9 cellular contexts compared by ENCODE assay signal in genomic region chr5:172637122-172637580, GRCh38. TPM values are rescaled to one million over a fixed set of nuclear protein-coding genes. Genes with fewer than 3 reads are reported as not detected.
DNase-seq lines count a peak whose midpoint lies in the region; ATAC-seq, FAIRE-seq and TF ChIP-seq lines count a peak whose summit lies in the region.
"Had no signal": no experiment of that assay in that cellular context is flagged by ENCODE, and none has a peak within 500 bp of the region (broad histone marks: within the 10 kb centered on the region; RNA-seq: fewer than 3 reads in every experiment).

No MANE protein-coding gene starts in this region.

- DNase-seq in MG63, result peak; percentile 83
- DNase-seq in SHP77 treated with DMSO at 0.1 percent for 48 hours (lab: John Stamatoyannopoulos, UW), result peak; percentile 67
- DNase-seq in left lung, result no peak
- no peak for DNase-seq in upper lobe of left lung
- no peak for DNase-seq in kidney
- no peak for DNase-seq in activated CD4-positive, alpha-beta T cell treated with anti-CD3 and anti-CD28 coated beads for 4 hours
- DNase-seq: NCI-H1930 had no signal

- TF ChIP-seq CTCF in left lung (IDR thresholded peaks at IDR 0.05) (no peak), upper lobe of left lung (IDR thresholded peaks at IDR 0.05) (peak in 1 of 6 experiments; percentile 12), kidney (IDR thresholded peaks at IDR 0.05; ENCODE audit: borderline replicate concordance, extremely low read depth, insufficient read depth) (no peak)

- TF ChIP-seq POLR2A in upper lobe of left lung (IDR thresholded peaks at IDR 0.05), result no peak

- H3K4me1 ChIP-seq in BLaER1 treated with 17β-estradiol and CSF1 and Interleukin-3, amounts not matched to agents 10 nM and 100 nM, result peaks cover 23 to 55% (median 51%) of the 10 kb centered on the region in 10 experiments
- H3K4me1 ChIP-seq in left lung, result peaks cover 8 to 19% of the 10 kb centered on the region in 2 donors
- H3K4me1 ChIP-seq in upper lobe of left lung, result peaks cover 12 to 21% (median 16%) of the 10 kb centered on the region in 4 donors
- peaks cover 0 to 3% of the 10 kb centered on the region in 2 donors for H3K4me1 ChIP-seq in kidney (ENCODE audit: control insufficient read depth in 1 of 2, insufficient read depth in 1 of 2, low read depth in 1 of 2, low read length in 2 of 2)

- H3K4me3 ChIP-seq in BLaER1 treated with 17β-estradiol and CSF1 and Interleukin-3, amounts not matched to agents 10 nM and 100 nM, result no peak overlapping the region
- H3K4me3 ChIP-seq in MG63, result no peak overlapping the region
- H3K4me3 ChIP-seq in left lung, result no peak overlapping the region
- no peak overlapping the region for H3K4me3 ChIP-seq in upper lobe of left lung
- H3K4me3 ChIP-seq in kidney (ENCODE audit: low read length in 2 of 2), result no peak overlapping the region

- H3K9ac ChIP-seq in BLaER1 treated with 17β-estradiol and CSF1 and Interleukin-3, amounts not matched to agents 10 nM and 100 nM, result no peak overlapping the region; a peak in 1 of 22 replicates
- no peak overlapping the region for H3K9ac ChIP-seq in kidney (ENCODE audit: low read length in 2 of 2)

- intact Hi-C loops in left lung (cut with DNase I) (no loop called here), kidney (cut with DNase I) (no loop called here)

- peak overlapping the region; percentile 4 to 70 (median 55); a peak in 20 of 22 replicates for H3K4me2 ChIP-seq in BLaER1 treated with 17β-estradiol and CSF1 and Interleukin-3, amounts not matched to agents 10 nM and 100 nM

- peaks cover 0 to 7% (median 0%) of the 10 kb centered on the region in 11 experiments; a peak in 1 of 22 replicates for H4K20me1 ChIP-seq in BLaER1 treated with 17β-estradiol and CSF1 and Interleukin-3, amounts not matched to agents 10 nM and 100 nM

- 49 to 54% methylated on average over 6 to 10 of the region's 10 CpGs for WGBS in upper lobe of left lung, 2 donors

- H3K36me3 ChIP-seq in BLaER1 treated with 17β-estradiol and CSF1 and Interleukin-3, amounts not matched to agents 10 nM and 100 nM, result no peaks in the 10 kb centered on the region
- H3K36me3 ChIP-seq in MG63 (no peaks in the 10 kb centered on the region), left lung (no peaks in the 10 kb centered on the region), upper lobe of left lung (no peaks in the 10 kb centered on the region), kidney (ENCODE audit: control insufficient read depth in 1 of 2, insufficient read depth in 2 of 2, low read length in 2 of 2) (no peaks in the 10 kb centered on the region)

- peaks cover 0 to 8% (median 0%) of the 10 kb centered on the region in 11 experiments; a peak in 3 of 22 replicates for H3K27me3 ChIP-seq in BLaER1 treated with 17β-estradiol and CSF1 and Interleukin-3, amounts not matched to agents 10 nM and 100 nM
- H3K27me3 ChIP-seq in MG63, result no peaks in the 10 kb centered on the region
- H3K27me3 ChIP-seq in left lung, result peaks cover 0 to 32% of the 10 kb centered on the region in 2 donors
- H3K27me3 ChIP-seq in upper lobe of left lung, result peaks cover 0 to 8% (median 0%) of the 10 kb centered on the region in 4 donors

- no peak overlapping the region for H3K27ac ChIP-seq in BLaER1 treated with 17β-estradiol and CSF1 and Interleukin-3, amounts not matched to agents 10 nM and 100 nM
- H3K27ac ChIP-seq in left lung (no peak overlapping the region), upper lobe of left lung (no peak overlapping the region), kidney (ENCODE audit: low read depth in 2 of 2, low read length in 2 of 2) (no peak overlapping the region)

- ATAC-seq in left lung, result peak; percentile 47
- no peak for ATAC-seq in upper lobe of left lung (ENCODE audit: low FRiP score in 2 of 2)
- ATAC-seq in HG03457 (IDR thresholded peaks at IDR 0.05; ENCODE audit: unreplicated experiment), result no peak

- no peak for TF ChIP-seq EP300 in upper lobe of left lung (IDR thresholded peaks at IDR 0.05)

- no peak for FAIRE-seq in kidney (lab: Jason Lieb, UNC)

- no peaks in the 10 kb centered on the region for H3K9me3 ChIP-seq in BLaER1 treated with 17β-estradiol and CSF1 and Interleukin-3, amounts not matched to agents 10 nM and 100 nM (replicated peaks in 1 of 11)
- H3K9me3 ChIP-seq in MG63, result no peaks in the 10 kb centered on the region
- no peaks in the 10 kb centered on the region for H3K9me3 ChIP-seq in left lung
- no peaks in the 10 kb centered on the region for H3K9me3 ChIP-seq in upper lobe of left lung
- no peaks in the 10 kb centered on the region for H3K9me3 ChIP-seq in kidney (ENCODE audit: control insufficient read depth in 1 of 2, low read length in 2 of 2)

RNA-seq across cellular contexts. Expression of gene NEURL1B, which starts 3.9 kb away (rescaled TPM):
- total RNA-seq in MG63 (2014; rRNA removed; shearing (Covaris generic); ENCODE audit: low replicate concordance), result 6.3 and 10.1 TPM in 2 replicates
- total RNA-seq in left lung (10 to 100 TPM; 11.8 to 22.0 TPM), upper lobe of left lung (10 to 100 TPM in 4 of 6 donors, 1 to 10 TPM in 2; 6.3 to 29.4 (median 15.1) TPM), kidney (42.6 TPM)
- polyA plus RNA-seq in kidney (ENCODE audit: insufficient read depth, low read depth, low replicate concordance), result 5.4 TPM

Comparison
In these comparisons a context has a peak if more than half of its experiments do, and no peak if none do; other contexts are left out.
1. DNase-seq: peak in MG63 (single experiment) and SHP77 treated with DMSO at 0.1 percent for 48 hours (single experiment); none in left lung (0 of 2), upper lobe of left lung (0 of 2), kidney (single experiment) and activated CD4-positive, alpha-beta T cell treated with anti-CD3 and anti-CD28 coated beads for 4 hours (0 of 2).